ENCODE assay signal across 8 cellular contexts in genomic region chr3:195162033-195162669, GRCh38.
DNase-seq lines count a peak whose midpoint lies in the region; ATAC-seq lines count a peak whose summit lies in the region.

No MANE protein-coding gene starts in this region.

- H3K9me3 ChIP-seq in skeletal muscle tissue (ENCODE audit: control insufficient read depth in 3 of 3, low read length in 3 of 3): no peaks in the 10 kb centered on the region

- H3K36me3 ChIP-seq in skeletal muscle tissue (ENCODE audit: control insufficient read depth in 3 of 3, insufficient read depth in 3 of 3, low read length in 3 of 3): no peaks in the 10 kb centered on the region

- peak overlapping the region; percentile 41 for H3K27ac ChIP-seq in skeletal muscle tissue (ENCODE audit: low read depth, low read length)

- peak; percentile 51 for ATAC-seq in HG03378 (IDR thresholded peaks at IDR 0.05; ENCODE audit: unreplicated experiment)

- no peaks in the 10 kb centered on the region for H3K27me3 ChIP-seq in skeletal muscle tissue (ENCODE audit: control insufficient read depth in 3 of 3, insufficient read depth in 3 of 3, low read length in 3 of 3)

- no peak overlapping the region for H3K9ac ChIP-seq in skeletal muscle tissue (ENCODE audit: low read depth in 1 of 3, low read length in 3 of 3)

- no peak overlapping the region for H3K4me3 ChIP-seq in skeletal muscle tissue (ENCODE audit: low read length in 3 of 3)

- DNase-seq in GM19240 (ENCODE audit: insufficient read length, low spot score): peak; percentile 69
- peak; percentile 94 for DNase-seq in dermis blood vessel endothelial cell
- no peak for DNase-seq in NCI-H82 treated with DMSO at 0.1 percent for 48 hours (lab: John Stamatoyannopoulos, UW; ENCODE audit: unreplicated experiment)
- DNase-seq in activated CD4-positive, alpha-beta T cell treated with anti-CD3 and anti-CD28 coated beads, Interleukin-2, amount 50 U/mL, for 4 hours: no peak
- DNase-seq in NCI-H1105 (lab: John Stamatoyannopoulos, UW): no peak
- no peak for DNase-seq in NCI-H146 (lab: John Stamatoyannopoulos, UW)

- peaks cover 8 to 39% (median 27%) of the 10 kb centered on the region in 3 donors for H3K4me1 ChIP-seq in skeletal muscle tissue (ENCODE audit: control insufficient read depth in 3 of 3, insufficient read depth in 3 of 3, low read length in 3 of 3)

Comparison
In these comparisons a context has a peak if more than half of its experiments do, and no peak if none do; other contexts are left out.
1. DNase-seq: peak in GM19240 (single experiment) and dermis blood vessel endothelial cell (single experiment); none in NCI-H82 treated with DMSO at 0.1 percent for 48 hours (single experiment), activated CD4-positive, alpha-beta T cell treated with anti-CD3 and anti-CD28 coated beads, Interleukin-2, amount 50 U/mL, for 4 hours (0 of 2), NCI-H1105 (single experiment) and NCI-H146 (single experiment).